ENCODE assay signal across 8 cellular contexts in the genomic region with DNA sequence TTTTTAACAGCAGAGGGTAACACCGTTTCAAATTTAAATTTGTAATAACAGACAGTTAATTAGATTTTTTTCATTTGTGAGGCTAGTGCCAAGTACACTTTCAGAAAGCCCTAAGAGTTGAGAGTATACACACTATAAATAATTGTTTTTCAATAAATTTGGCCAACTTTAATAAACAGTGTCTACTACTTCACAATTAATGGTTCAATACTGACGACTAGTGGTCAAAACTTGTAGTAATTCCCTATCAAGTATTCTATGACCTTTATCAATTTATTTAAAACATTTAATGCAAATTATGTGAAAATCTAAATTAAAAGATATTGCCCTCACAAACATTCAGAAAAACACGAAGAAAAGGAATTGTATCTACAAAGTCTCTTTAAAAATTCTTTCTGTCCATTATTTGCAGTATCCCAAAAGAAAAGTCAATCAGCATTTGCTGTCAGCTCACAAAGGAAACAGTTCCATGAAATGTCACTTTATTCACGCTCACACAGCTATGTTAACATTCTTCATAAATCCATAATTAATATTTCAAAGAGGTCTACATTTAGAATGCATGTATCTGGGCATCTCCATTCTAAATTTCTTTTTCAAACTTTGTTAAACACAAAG.
DNase-seq lines count a peak whose midpoint lies in the region; ATAC-seq and TF ChIP-seq lines count a peak whose summit lies in the region.

No MANE protein-coding gene starts in this region.

- no peaks in the 10 kb centered on the region for H4K20me1 ChIP-seq in PC-3 (ENCODE audit: low read length)

- TF ChIP-seq CTCF in PC-3 (conservative IDR thresholded peaks at IDR 0.05; ENCODE audit: low read depth, low read length): peak; percentile 85

- BruUV-seq in PC-3 (replicated peaks; lab: Mats Ljungman, UMichigan): no TSS peak

- intact Hi-C loops in PC-3 (cut with micrococcal nuclease): loop anchor here (1.0 to 10.0 kb wide), 3 partner anchors 637 to 1896 kb away; no protein-coding TSS in a partner anchor

- CTCF ChIA-PET in PC-3 (lab: Charles Lee): interaction anchor here (1.2 kb wide), 1 partner anchor 211 kb away, joined by 3 read pairs; no protein-coding TSS in a partner anchor

- no peaks in the 10 kb centered on the region for H3K9me3 Mint-ChIP-seq in activated naive CD8-positive, alpha-beta T cell treated with anti-CD3 and anti-CD28 coated beads for 36 hours

- H2AFZ ChIP-seq in PC-3 (ENCODE audit: low read length): no peak overlapping the region

- no peaks in the 10 kb centered on the region for H3K36me3 Mint-ChIP-seq in activated naive CD8-positive, alpha-beta T cell treated with anti-CD3 and anti-CD28 coated beads for 36 hours

- H3K4me3 ChIP-seq in PC-3 (ENCODE audit: low read length): no peak overlapping the region

- no peak overlapping the region for H3K4me2 ChIP-seq in PC-3 (ENCODE audit: low read length)

- H3K4me1 ChIP-seq in PC-3 (ENCODE audit: insufficient read depth, low read length): peaks cover 22% of the 10 kb centered on the region

- no peaks in the 10 kb centered on the region for H3K4me1 Mint-ChIP-seq in activated naive CD8-positive, alpha-beta T cell treated with anti-CD3 and anti-CD28 coated beads for 36 hours

- H3K27me3 ChIP-seq in PC-3 (ENCODE audit: low read length): no peaks in the 10 kb centered on the region

- ATAC-seq in HG02885 (IDR thresholded peaks at IDR 0.05; ENCODE audit: poor library complexity, unreplicated experiment) (peak; percentile 64), PC-3 (peak; percentile 45), GM19467 (IDR thresholded peaks at IDR 0.05; ENCODE audit: unreplicated experiment) (no peak)

- no peaks in the 10 kb centered on the region for H3K79me2 ChIP-seq in PC-3 (ENCODE audit: low read length)

- DNase-seq in NCI-H510A treated with DMSO at 0.1 percent for 48 hours (lab: John Stamatoyannopoulos, UW): peak; percentile 51
- no peak for DNase-seq in NCI-H510A (lab: John Stamatoyannopoulos, UW)
- DNase-seq in PC-3: peak; percentile 71
- DNase-seq in fibroblast of gingiva (ENCODE audit: low read depth): peak; percentile 46
- DNase-seq in retina: peak; percentile 21
- DNase-seq in activated naive CD8-positive, alpha-beta T cell treated with anti-CD3 and anti-CD28 coated beads for 36 hours: no peak

- H3K27me3 Mint-ChIP-seq in activated naive CD8-positive, alpha-beta T cell treated with anti-CD3 and anti-CD28 coated beads for 36 hours: no peaks in the 10 kb centered on the region

- H3F3A ChIP-seq in PC-3 (ENCODE audit: low read length, unreplicated experiment): no peaks in the 10 kb centered on the region

- no peak overlapping the region for H3K4me3 Mint-ChIP-seq in activated naive CD8-positive, alpha-beta T cell treated with anti-CD3 and anti-CD28 coated beads for 36 hours

- H3K9me2 ChIP-seq in PC-3 (replicated peaks; ENCODE audit: low read length): no peaks in the 10 kb centered on the region

- no peak overlapping the region for H3K27ac ChIP-seq in PC-3 (ENCODE audit: low read length)

- POLR2A ChIA-PET in PC-3 (lab: Charles Lee; ENCODE audit: unreplicated experiment): no interaction called here

- no peak overlapping the region for H3K9ac ChIP-seq in PC-3 (ENCODE audit: low read length)

- no peaks in the 10 kb centered on the region for H3K9me3 ChIP-seq in PC-3 (ENCODE audit: low read length)

- no peaks in the 10 kb centered on the region for H3K36me3 ChIP-seq in PC-3 (ENCODE audit: low read depth, low read length)

- no peak overlapping the region for H3K27ac Mint-ChIP-seq in activated naive CD8-positive, alpha-beta T cell treated with anti-CD3 and anti-CD28 coated beads for 36 hours

Comparison
In these comparisons a context has a peak if more than half of its experiments do, and no peak if none do; other contexts are left out.
1. DNase-seq: peak in NCI-H510A treated with DMSO at 0.1 percent for 48 hours (single experiment), PC-3 (single experiment), fibroblast of gingiva (single experiment) and retina (single experiment); none in NCI-H510A (single experiment) and activated naive CD8-positive, alpha-beta T cell treated with anti-CD3 and anti-CD28 coated beads for 36 hours (single experiment).